Comparison of ENCODE assay signal across 11 cellular contexts in the genomic region with DNA sequence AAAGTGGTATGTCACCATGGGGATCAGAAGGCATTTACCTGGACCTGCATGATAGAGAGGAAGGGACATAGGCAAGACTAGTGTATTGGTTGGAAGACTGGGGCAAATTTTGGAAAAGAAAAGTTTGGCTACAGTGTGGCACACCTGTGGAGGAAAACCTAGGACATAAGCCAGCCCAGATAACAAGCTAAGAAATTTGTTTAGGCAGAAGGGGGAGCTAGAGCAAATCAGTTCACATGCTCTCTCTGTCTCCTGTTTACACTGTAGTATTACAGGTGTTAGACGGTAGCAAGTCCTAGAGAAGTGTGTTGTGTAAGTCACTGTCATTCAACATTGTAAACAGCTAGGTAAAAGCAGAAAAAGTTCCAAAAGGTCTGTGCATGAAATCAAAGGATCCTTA.
DNase-seq lines count a peak whose midpoint lies in the region; ATAC-seq, FAIRE-seq and TF ChIP-seq lines count a peak whose summit lies in the region.
"Had no signal": no experiment of that assay in that cellular context is flagged by ENCODE, and none has a peak within 500 bp of the region (broad histone marks: within the 10 kb centered on the region; RNA-seq: fewer than 3 reads in every experiment).

No MANE protein-coding gene starts in this region.

- H3K4me1 Mint-ChIP-seq in nephron = no peaks in the 10 kb centered on the region

- no peak for ATAC-seq in HG03469 (IDR thresholded peaks at IDR 0.05; ENCODE audit: unreplicated experiment)

- no peak overlapping the region for H3K4me3 ChIP-seq in cardiac fibroblast (replicated peaks in 1 of 2; ENCODE audit: low read depth in 2 of 2, low read length in 2 of 2)
- H3K4me3 ChIP-seq: SJSA1 had no signal

- H3K36me3 Mint-ChIP-seq in nephron (ENCODE audit: low read depth) = no peaks in the 10 kb centered on the region

- no peak for FAIRE-seq in H54 (lab: Jason Lieb, UNC)

- H3K9me3 Mint-ChIP-seq in nephron = no peaks in the 10 kb centered on the region
- H3K9me3 Mint-ChIP-seq: neural crest cell had no signal

- DNase-seq in NCI-H1105 treated with DMSO at 0.1 percent for 48 hours (lab: John Stamatoyannopoulos, UW) = peak; percentile 73
- DNase-seq in cardiac fibroblast (ENCODE audit: low read depth in 2 of 2) = peak in 1 of 2 donors; percentile 35
- DNase-seq in H54 (ENCODE audit: insufficient read length, low spot score) = no peak
- no peak for DNase-seq in stimulated activated CD4-positive, alpha-beta T cell treated with anti-CD3 and anti-CD28 coated beads, Interleukin-12 subunit alpha, Interleukin-12 subunit beta, amount 100 ng/mL, for 4 hours
- DNase-seq: GDM1; stimulated activated CD4-positive, alpha-beta T cell treated with anti-CD3 and anti-CD28 coated beads, Interleukin-2, amount 100 ng/mL, for 48 hours had no signal

- no peak overlapping the region for H3K4me3 Mint-ChIP-seq in nephron
- H3K4me3 Mint-ChIP-seq: neural crest cell had no signal

- H3K27ac Mint-ChIP-seq in nephron = no peak overlapping the region

- TF ChIP-seq CTCF in GM12873 (IDR thresholded peaks at IDR 0.05; ENCODE audit: insufficient read depth, low read depth, low read length, missing control alignments) (peak; percentile 34), cardiac fibroblast (IDR thresholded peaks at IDR 0.05; ENCODE audit: low read depth, low read length) (peak; percentile 30), nephron (IDR thresholded peaks at IDR 0.05; ENCODE audit: unreplicated experiment in 3 of 3) (peak; percentile 20 to 45 (median 30))

- TF ChIP-seq POLR2A in H54 (IDR thresholded peaks at IDR 0.05; ENCODE audit: low read depth, low read length) = no peak

- peaks cover 2% of the 10 kb centered on the region for H3K27me3 Mint-ChIP-seq in nephron (ENCODE audit: low read depth)
